In the genomic region with DNA sequence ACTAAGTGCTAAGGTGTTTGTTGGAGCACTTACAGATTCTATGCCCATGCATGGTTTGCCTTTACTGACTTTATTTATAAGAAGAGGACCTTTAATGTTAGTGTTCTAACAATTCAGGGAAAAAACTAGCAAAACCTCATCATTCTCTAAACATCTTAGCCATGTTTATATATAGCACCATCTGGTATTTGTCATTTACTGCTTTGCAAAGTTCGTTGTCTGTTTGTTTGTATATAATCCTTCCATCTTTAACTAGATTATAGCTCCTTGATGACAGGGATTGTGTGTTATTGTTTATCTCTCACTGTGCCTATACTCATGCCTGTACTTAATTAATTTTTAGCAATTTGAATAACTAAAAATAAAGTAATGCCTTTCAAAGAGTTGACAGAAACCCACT, we compare ENCODE assay signal across 32 cellular contexts.
"Had no signal": no experiment of that assay in that cellular context is flagged by ENCODE, and none has a peak within 500 bp of the region (broad histone marks: within the 10 kb centered on the region; RNA-seq: fewer than 3 reads in every experiment).

No MANE protein-coding gene starts in this region.

- H3K36me3 ChIP-seq: breast epithelium, MG63, SJCRH30 had no signal

- H3K9me3 ChIP-seq: body of pancreas, breast epithelium, MG63, SJCRH30 had no signal

- H3K27me3 Mint-ChIP-seq: activated naive CD8-positive, alpha-beta T cell treated with anti-CD3 and anti-CD28 coated beads for 36 hours; activated T-helper 17 cell treated with anti-CD3 and anti-CD28 coated beads, Interleukin-2, amount 50 U/mL, for 72 hours had no signal

- H3K36me3 Mint-ChIP-seq: activated naive CD8-positive, alpha-beta T cell treated with anti-CD3 and anti-CD28 coated beads for 36 hours had no signal

- H3K4me1 Mint-ChIP-seq: activated naive CD8-positive, alpha-beta T cell treated with anti-CD3 and anti-CD28 coated beads for 36 hours; activated T-helper 17 cell treated with anti-CD3 and anti-CD28 coated beads, Interleukin-2, amount 50 U/mL, for 72 hours had no signal

- H3K27ac Mint-ChIP-seq: activated CD8-positive, alpha-beta T cell treated with anti-CD3 and anti-CD28 coated beads for 36 hours; activated naive CD8-positive, alpha-beta T cell treated with anti-CD3 and anti-CD28 coated beads for 36 hours; activated T-cell treated with anti-CD3 and anti-CD28 coated beads, Interleukin-2, amount 50 U/mL, for 72 hours; activated T-helper 17 cell treated with anti-CD3 and anti-CD28 coated beads, Interleukin-2, amount 50 U/mL, for 72 hours; T-helper 2 cell treated with Interferon-gamma antibody and Interleukin-4, amounts not matched to agents 5 μg/mL and 100 μg/mL, for 36 hours had no signal

- H3K27me3 ChIP-seq: body of pancreas, breast epithelium, MG63, SJCRH30 had no signal

- DNase-seq: activated CD4-positive, alpha-beta T cell treated with anti-CD3 and anti-CD28 coated beads for 1 hour; activated CD4-positive, alpha-beta T cell treated with anti-CD3 and anti-CD28 coated beads for 48 hours; activated CD4-positive, CD25-positive, alpha-beta regulatory T cell; activated CD8-positive, alpha-beta T cell treated with anti-CD3 and anti-CD28 coated beads for 36 hours; activated effector memory CD4-positive, alpha-beta T cell treated with anti-CD3 and anti-CD28 coated beads, Interleukin-2, amount 50 U/mL, for 16 hours; activated naive CD4-positive, alpha-beta T cell; activated naive CD4-positive, alpha-beta T cell treated with anti-CD3 and anti-CD28 coated beads, Interleukin-2, amount 50 U/mL, for 16 hours; activated naive CD8-positive, alpha-beta T cell treated with anti-CD3 and anti-CD28 coated beads for 36 hours; activated T-cell treated with anti-CD3 and anti-CD28 coated beads, Interleukin-2, amount 50 U/mL, for 1 hour; activated T-cell treated with anti-CD3 and anti-CD28 coated beads, Interleukin-2, amount 50 U/mL, for 72 hours; body of pancreas; caudate nucleus; cerebellar nuclear complex; Kasumi-1; KG1; MG63; NCI-H1048; NCI-H1436 treated with DMSO at 0.1 percent for 48 hours; NCI-H187; NCI-H2029 treated with DMSO at 0.1 percent for 48 hours; NCI-H2107; NCI-H2171; NCI-H510A; NCI-H526; NCI-H748 treated with DMSO at 0.1 percent for 48 hours; SHP77; SJCRH30 had no signal

- H3K4me1 ChIP-seq: body of pancreas, breast epithelium had no signal

- H3K4me3 ChIP-seq: body of pancreas, breast epithelium, MG63, SJCRH30, SK-N-MC had no signal

- H3K9me3 Mint-ChIP-seq: activated CD8-positive, alpha-beta T cell treated with anti-CD3 and anti-CD28 coated beads for 36 hours; activated T-cell treated with anti-CD3 and anti-CD28 coated beads, Interleukin-2, amount 50 U/mL, for 72 hours; activated T-helper 17 cell treated with anti-CD3 and anti-CD28 coated beads, Interleukin-2, amount 50 U/mL, for 72 hours; T-helper 2 cell treated with Interferon-gamma antibody and Interleukin-4, amounts not matched to agents 5 μg/mL and 100 μg/mL, for 36 hours had no signal

- H3K4me3 Mint-ChIP-seq: activated CD8-positive, alpha-beta T cell treated with anti-CD3 and anti-CD28 coated beads for 36 hours; activated naive CD8-positive, alpha-beta T cell treated with anti-CD3 and anti-CD28 coated beads for 36 hours; activated T-cell treated with anti-CD3 and anti-CD28 coated beads, Interleukin-2, amount 50 U/mL, for 72 hours; activated T-helper 17 cell treated with anti-CD3 and anti-CD28 coated beads, Interleukin-2, amount 50 U/mL, for 72 hours; T-helper 2 cell treated with Interferon-gamma antibody and Interleukin-4, amounts not matched to agents 5 μg/mL and 100 μg/mL, for 36 hours had no signal

- H3K27ac ChIP-seq: body of pancreas, breast epithelium, SJCRH30, SK-N-MC, VCaP had no signal
